10 cellular contexts compared by ENCODE assay signal in genomic region chr11:120182790-120183491, GRCh38. TPM values are rescaled to one million over a fixed set of nuclear protein-coding genes. Genes with fewer than 3 reads are reported as not detected.
DNase-seq lines count a peak whose midpoint lies in the region; ATAC-seq, FAIRE-seq and TF ChIP-seq lines count a peak whose summit lies in the region.
"Had no signal": no experiment of that assay in that cellular context is flagged by ENCODE, and none has a peak within 500 bp of the region (broad histone marks: within the 10 kb centered on the region; RNA-seq: fewer than 3 reads in every experiment).

No MANE protein-coding gene starts in this region.

- H3K36me3 Mint-ChIP-seq in natural killer cell = no peaks in the 10 kb centered on the region

- ATAC-seq in natural killer cell (no peak), HG02885 (IDR thresholded peaks at IDR 0.05; ENCODE audit: poor library complexity, unreplicated experiment) (no peak), GM21737 (IDR thresholded peaks at IDR 0.05; ENCODE audit: unreplicated experiment) (no peak), HG03139 (IDR thresholded peaks at IDR 0.05; ENCODE audit: unreplicated experiment) (no peak)

- no peak overlapping the region for H3K27ac Mint-ChIP-seq in natural killer cell
- H3K27ac Mint-ChIP-seq: dendritic cell treated with granulocyte-macrophage colony-stimulating factor and Interleukin-4, amounts not matched to agents 40 ng/mL and 50 ng/mL, for 4 days had no signal

- H3K9me3 Mint-ChIP-seq in natural killer cell = no peaks in the 10 kb centered on the region

- FAIRE-seq in GM12891 (lab: Jason Lieb, UNC) = no peak

- no peak overlapping the region for H3K4me3 ChIP-seq in coronary artery

- TF ChIP-seq CTCF in coronary artery (IDR thresholded peaks at IDR 0.05) (no peak), natural killer cell (IDR thresholded peaks at IDR 0.05) (no peak)

- TF ChIP-seq POLR2A in GM12891 (IDR thresholded peaks at IDR 0.05; ENCODE audit: low read depth, low read length) = no peak

- H3K27ac ChIP-seq in coronary artery = peak overlapping the region in 1 of 2 donors; percentile 68
- H3K27ac ChIP-seq: HL-60 had no signal

- peaks cover 14 to 19% of the 10 kb centered on the region in 2 donors for H3K27me3 Mint-ChIP-seq in natural killer cell (ENCODE audit: low read depth in 2 of 2)

- peaks cover 0 to 6% of the 10 kb centered on the region in 2 donors for H3K4me1 Mint-ChIP-seq in natural killer cell

- intact Hi-C loops in natural killer cell (cut with micrococcal nuclease) = no loop called here

- peak; percentile 26 for DNase-seq in EH (ENCODE audit: low read depth)
- peak; percentile 8 for DNase-seq in NAMALWA (ENCODE audit: low spot score)
- peak; percentile 67 for DNase-seq in coronary artery (ENCODE audit: low spot score)
- DNase-seq in natural killer cell = peak; percentile 6
- DNase-seq in GM12891 (ENCODE audit: insufficient read length, low spot score) = no peak

- no peak overlapping the region for H3K4me3 Mint-ChIP-seq in natural killer cell
- H3K4me3 Mint-ChIP-seq: dendritic cell treated with granulocyte-macrophage colony-stimulating factor and Interleukin-4, amounts not matched to agents 40 ng/mL and 50 ng/mL, for 4 days had no signal

TF ChIP-seq in GM12891, 5 proteins besides CTCF, POLR2A, EP300 and RAD21:
- TF ChIP-seq POLR2AphosphoS5 (IDR thresholded peaks at IDR 0.05; ENCODE audit: low read depth, low read length) (no peak), POU2F2 (IDR thresholded peaks at IDR 0.05; ENCODE audit: low read depth, low read length) (no peak), PAX5 (IDR thresholded peaks at IDR 0.05; ENCODE audit: insufficient read depth, low read length, severe bottlenecking) (no peak), TAF1 (IDR thresholded peaks at IDR 0.05; ENCODE audit: low read depth, low read length) (no peak)

RNA-seq across cellular contexts. Expression of gene OAF, which starts 27.9 kb away (rescaled TPM):
- 1 to 10 TPM; 2.8 to 5.1 (median 3.8) TPM for total RNA-seq in natural killer cell
- polyA plus RNA-seq in GM12891 (2012; ENCODE audit: low read depth, missing spikeins) = 1.1 TPM

RNA-seq across cellular contexts. Expression of gene TRIM29, which starts 45.0 kb away (rescaled TPM):
- total RNA-seq in natural killer cell = not detected
- polyA plus RNA-seq in GM12891 (2012; ENCODE audit: low read depth, missing spikeins) = 0.28 TPM

RNA-seq across cellular contexts. Expression of gene POU2F3, which starts 57.0 kb away (rescaled TPM):
- total RNA-seq in natural killer cell = not detected
- polyA plus RNA-seq in GM12891 (2012; ENCODE audit: low read depth, missing spikeins) = 0.10 TPM
